Comparison of ENCODE assay signal across 8 cellular contexts in the genomic region with DNA sequence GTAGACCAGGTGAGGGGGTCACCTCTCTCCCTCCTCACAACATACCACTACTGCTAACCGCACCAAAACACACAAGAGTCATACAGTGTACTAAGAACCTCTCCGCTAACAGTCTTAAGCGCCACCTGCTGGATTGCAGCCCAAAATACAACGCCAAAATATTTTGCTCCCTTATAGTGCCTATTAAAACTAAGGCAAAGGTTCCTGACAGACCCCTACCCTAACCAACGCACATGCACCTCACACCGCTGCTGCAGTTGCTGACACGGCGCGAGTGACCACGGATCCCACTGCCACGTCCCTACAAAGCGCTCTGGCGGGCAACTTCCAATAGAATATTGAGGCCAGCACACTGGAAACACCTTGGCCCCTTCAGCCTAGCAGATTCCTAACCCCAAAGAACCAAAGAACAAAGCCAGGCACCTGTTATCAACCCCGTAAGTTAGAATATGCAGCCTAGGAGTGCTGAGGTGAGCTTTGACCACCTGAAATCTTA.
DNase-seq lines count a peak whose midpoint lies in the region; ATAC-seq and TF ChIP-seq lines count a peak whose summit lies in the region.

No MANE protein-coding gene starts in this region.

- no peak overlapping the region for H3K9ac ChIP-seq in mammary epithelial cell (ENCODE audit: insufficient read depth, low read length)

- intact Hi-C loops in mammary epithelial cell (cut with micrococcal nuclease) = loop anchor here (1.0 to 2.0 kb wide), 3 partner anchors 196 to 719 kb away; a partner anchor contains a TSS
- intact Hi-C loops in lower lobe of right lung (cut with DNase I) = no loop called here

- CTCF ChIA-PET in mammary epithelial cell (lab: Charles Lee; ENCODE audit: low non-redundant PET) = no interaction called here

- H3K4me2 ChIP-seq in DOHH2 (ENCODE audit: low read length) (no peak overlapping the region), mammary epithelial cell (ENCODE audit: insufficient read depth, low read depth, low read length) (no peak overlapping the region)

- H3K4me3 ChIP-seq in DOHH2 (ENCODE audit: low read length) (no peak overlapping the region), mammary epithelial cell (replicated peaks in 1 of 3; ENCODE audit: insufficient read depth in 1 of 3, low read depth in 2 of 3, low read length in 3 of 3) (no peak overlapping the region), lower lobe of right lung (no peak overlapping the region)

- 18% methylated on average over 14 of the region's 14 CpGs for WGBS in mammary epithelial cell (ENCODE audit: low coverage, missing lambda C conversion rate)

- no peaks in the 10 kb centered on the region for H3K36me3 ChIP-seq in DOHH2 (ENCODE audit: control insufficient read depth, low read length)
- no peaks in the 10 kb centered on the region for H3K36me3 ChIP-seq in mammary epithelial cell (ENCODE audit: insufficient read depth, low read length)
- H3K36me3 ChIP-seq in lower lobe of right lung = no peaks in the 10 kb centered on the region

- ATAC-seq in GM18873 (IDR thresholded peaks at IDR 0.05; ENCODE audit: low FRiP score, unreplicated experiment) (peak; percentile 93), HG02981 (IDR thresholded peaks at IDR 0.05; ENCODE audit: unreplicated experiment) (peak; percentile 97), lower lobe of right lung (peak; percentile 78 to 82)

- H3F3A ChIP-seq in DOHH2 (ENCODE audit: control insufficient read depth, insufficient read depth) = no peaks in the 10 kb centered on the region

- H3K9me2 ChIP-seq in DOHH2 (replicated peaks; ENCODE audit: control insufficient read depth, low read length) = no peaks in the 10 kb centered on the region

- DNase-seq in NCI-H446 treated with DMSO at 0.1 percent for 48 hours (lab: John Stamatoyannopoulos, UW) (peak; percentile 9), mammary epithelial cell (peak; percentile 21), lower lobe of right lung (no peak), superior temporal gyrus (ENCODE audit: extremely low spot score) (no peak)
- no peak for DNase-seq in central memory CD4-positive, alpha-beta T cell

- H3K9me3 ChIP-seq in DOHH2 (ENCODE audit: control insufficient read depth, insufficient read depth, low read length) (peaks cover 6% of the 10 kb centered on the region), mammary epithelial cell (replicated peaks; ENCODE audit: insufficient read depth, low read length) (no peaks in the 10 kb centered on the region), lower lobe of right lung (peaks cover 11% of the 10 kb centered on the region)

- H3K79me2 ChIP-seq in DOHH2 (ENCODE audit: control insufficient read depth, low read length) = no peaks in the 10 kb centered on the region
- no peaks in the 10 kb centered on the region for H3K79me2 ChIP-seq in mammary epithelial cell (ENCODE audit: insufficient read depth, low read length)

- dilution Hi-C loops in mammary epithelial cell (cut with HindIII; ENCODE audit: low sequenced_read_pairs) = no loop called here

- TF ChIP-seq CTCF in DOHH2 (IDR thresholded peaks at IDR 0.05; ENCODE audit: low read depth, low read length, poor library complexity, severe bottlenecking) (peak; percentile 89), mammary epithelial cell (conservative IDR thresholded peaks at IDR 0.05 in 1 of 2, IDR thresholded peaks at IDR 0.05 in 1 of 2; ENCODE audit: extremely low read depth in 1 of 2, insufficient read depth in 1 of 2, low read depth in 1 of 2, low read length in 2 of 2) (peak; percentile 60 to 88), lower lobe of right lung (IDR thresholded peaks at IDR 0.05) (peak; percentile 52)

- in situ Hi-C loops in mammary epithelial cell (cut with MboI; ENCODE audit: low sequenced_read_pairs in 2 of 2) = loop anchor here in 1 of 2 donors (25.0 kb wide), 1 partner anchor 188 kb away; no protein-coding TSS in a partner anchor

- no peak overlapping the region for H3K27ac ChIP-seq in DOHH2 (ENCODE audit: low read depth, low read length)
- H3K27ac ChIP-seq in mammary epithelial cell (ENCODE audit: insufficient read depth, low read depth, low read length) = no peak overlapping the region
- no peak overlapping the region for H3K27ac ChIP-seq in lower lobe of right lung

- no peak overlapping the region for H2AFZ ChIP-seq in mammary epithelial cell (ENCODE audit: low read depth, low read length)

- BruUV-seq in mammary epithelial cell (replicated peaks; lab: Mats Ljungman, UMichigan) = no TSS peak

- H4K20me1 ChIP-seq in DOHH2 (ENCODE audit: control insufficient read depth, insufficient read depth, low read depth, low read length) (no peaks in the 10 kb centered on the region), mammary epithelial cell (ENCODE audit: insufficient read depth, low read length) (no peaks in the 10 kb centered on the region)

- no peaks in the 10 kb centered on the region for H3K27me3 ChIP-seq in DOHH2 (ENCODE audit: control insufficient read depth, low read length)
- peaks cover 2% of the 10 kb centered on the region for H3K27me3 ChIP-seq in mammary epithelial cell (ENCODE audit: insufficient read depth, low read length)
- no peaks in the 10 kb centered on the region for H3K27me3 ChIP-seq in lower lobe of right lung (ENCODE audit: low read depth)

- H3K4me1 ChIP-seq in DOHH2 (ENCODE audit: control insufficient read depth, low read length) (no peaks in the 10 kb centered on the region), mammary epithelial cell (ENCODE audit: insufficient read depth, low read length) (no peaks in the 10 kb centered on the region), lower lobe of right lung (no peaks in the 10 kb centered on the region)

Comparison
In these comparisons a context has a peak if more than half of its experiments do, and no peak if none do; other contexts are left out.
1. DNase-seq: peak in NCI-H446 treated with DMSO at 0.1 percent for 48 hours (single experiment) and mammary epithelial cell (single experiment); none in lower lobe of right lung (single experiment), central memory CD4-positive, alpha-beta T cell (single experiment) and superior temporal gyrus (single experiment).
2. Peak in every context shown above with its lines, with median percentiles within 50 percentile points of each other: CTCF ChIP-seq and ATAC-seq.